In genomic region chr6:112332274-112332673, GRCh38 we compare ENCODE assay signal across 30 cellular contexts. TPM values are rescaled to one million over a fixed set of nuclear protein-coding genes. Genes with fewer than 3 reads are reported as not detected.
DNase-seq lines count a peak whose midpoint lies in the region; TF ChIP-seq lines count a peak whose summit lies in the region.
"Had no signal": no experiment of that assay in that cellular context is flagged by ENCODE, and none has a peak within 500 bp of the region (broad histone marks: within the 10 kb centered on the region; RNA-seq: fewer than 3 reads in every experiment).

No MANE protein-coding gene starts in this region.

- no peaks in the 10 kb centered on the region for H3K27me3 Mint-ChIP-seq in MCF 10A (ENCODE audit: insufficient read depth, unreplicated experiment)
- H3K27me3 Mint-ChIP-seq: type B pancreatic cell had no signal

- H3K36me3 ChIP-seq in breast epithelium = no peaks in the 10 kb centered on the region
- H3K36me3 ChIP-seq in trophoblast cell (ENCODE audit: control insufficient read depth in 1 of 2, insufficient read depth in 2 of 2, low read length in 2 of 2) = no peaks in the 10 kb centered on the region
- H3K36me3 ChIP-seq in prostate gland = no peaks in the 10 kb centered on the region
- H3K36me3 ChIP-seq: cardiac muscle cell, sigmoid colon had no signal

- no peak overlapping the region for H3K4me3 ChIP-seq in breast epithelium
- no peak overlapping the region for H3K4me3 ChIP-seq in trophoblast cell (ENCODE audit: low read depth, low read length)
- H3K4me3 ChIP-seq in prostate gland = no peak overlapping the region
- H3K4me3 ChIP-seq: cardiac muscle cell, GM12878, mucosa of descending colon, sigmoid colon had no signal

- H3K4me3 Mint-ChIP-seq in MCF 10A (ENCODE audit: unreplicated experiment) = no peak overlapping the region
- H3K4me3 Mint-ChIP-seq: CD4-positive, CD25-positive, alpha-beta regulatory T cell; T-helper 17 cell; type B pancreatic cell had no signal

- H3K9me3 ChIP-seq in breast epithelium (peaks cover 7 to 17% of the 10 kb centered on the region in 2 donors), trophoblast cell (ENCODE audit: insufficient read depth, low read depth, low read length) (peaks cover 2% of the 10 kb centered on the region), prostate gland (no peaks in the 10 kb centered on the region)

- no peaks in the 10 kb centered on the region for H3K79me1 ChIP-seq in trophoblast cell (ENCODE audit: low read length)

- H3K79me2 ChIP-seq in trophoblast cell (ENCODE audit: control insufficient read depth, insufficient read depth, low read length, poor library complexity) = no peaks in the 10 kb centered on the region

- TF ChIP-seq CTCF in MCF 10A (IDR thresholded peaks at IDR 0.05; ENCODE audit: unreplicated experiment) (no peak), breast epithelium (IDR thresholded peaks at IDR 0.05) (no peak), prostate gland (IDR thresholded peaks at IDR 0.05) (no peak)

- H2BK120ac ChIP-seq in trophoblast cell (ENCODE audit: insufficient read depth, low read length, poor library complexity) = no peak overlapping the region

- no peak overlapping the region for H3K14ac ChIP-seq in trophoblast cell (ENCODE audit: low read length)

- TF ChIP-seq POLR2A in breast epithelium (IDR thresholded peaks at IDR 0.05) (no peak), prostate gland (IDR thresholded peaks at IDR 0.05) (no peak)

- H2BK12ac ChIP-seq in trophoblast cell (ENCODE audit: low read length) = no peak overlapping the region

- WGBS in trophoblast cell (ENCODE audit: extremely low coverage, insufficient coverage, insufficient read length) = no CpG with 5 or more reads among the region's 4 CpGs
- 94% methylated on average over 4 of the region's 4 CpGs for WGBS in prostate gland

- H4K91ac ChIP-seq in trophoblast cell (ENCODE audit: low read depth, low read length) = no peak overlapping the region

- no peaks in the 10 kb centered on the region for H3K9me3 Mint-ChIP-seq in MCF 10A (ENCODE audit: unreplicated experiment)

- H4K12ac ChIP-seq in trophoblast cell (ENCODE audit: low read depth, low read length) = no peak overlapping the region

- no peak overlapping the region for H2BK5ac ChIP-seq in trophoblast cell (ENCODE audit: low read depth, low read length, poor library complexity)

- CTCF ChIA-PET in MCF 10A (lab: Yijun Ruan, JAX) = interaction anchor here (1.0 to 5.7 kb wide), 3 partner anchors 39 to 81 kb away, joined by 4 to 29 read pairs (median 4); no protein-coding TSS in a partner anchor

- peaks cover 28% of the 10 kb centered on the region for H3K4me1 Mint-ChIP-seq in MCF 10A (ENCODE audit: insufficient read depth, unreplicated experiment)
- H3K4me1 Mint-ChIP-seq: CD4-positive, CD25-positive, alpha-beta regulatory T cell had no signal

- intact Hi-C loops in MCF 10A (cut with micrococcal nuclease) = loop anchor here (5.0 to 10.0 kb wide), 3 partner anchors 113 to 453 kb away; no protein-coding TSS in a partner anchor
- intact Hi-C loops in breast epithelium (cut with DNase I; ENCODE audit: low total_unique reads) = no loop called here
- intact Hi-C loops in prostate gland (cut with DNase I) = no loop called here

- H3K36me3 Mint-ChIP-seq in MCF 10A (ENCODE audit: insufficient read depth, unreplicated experiment) = no peaks in the 10 kb centered on the region
- H3K36me3 Mint-ChIP-seq: CD4-positive, CD25-positive, alpha-beta regulatory T cell had no signal

- H4K8ac ChIP-seq in trophoblast cell (ENCODE audit: low read depth, low read length) = no peak overlapping the region

- H3K27ac ChIP-seq in breast epithelium (no peak overlapping the region), trophoblast cell (ENCODE audit: low read depth, low read length) (no peak overlapping the region), prostate gland (no peak overlapping the region)
- H3K27ac ChIP-seq: cardiac muscle cell, sigmoid colon, SK-N-MC had no signal

- H3K27me3 ChIP-seq in breast epithelium (no peaks in the 10 kb centered on the region), trophoblast cell (ENCODE audit: insufficient read depth, low read length) (no peaks in the 10 kb centered on the region), prostate gland (replicated peaks; ENCODE audit: insufficient read depth) (no peaks in the 10 kb centered on the region)
- H3K27me3 ChIP-seq: cardiac muscle cell, sigmoid colon had no signal

- peak overlapping the region; percentile 23 for H3K27ac Mint-ChIP-seq in MCF 10A (ENCODE audit: low read depth, unreplicated experiment)
- H3K27ac Mint-ChIP-seq: CD4-positive, CD25-positive, alpha-beta regulatory T cell; T-helper 17 cell; type B pancreatic cell had no signal

- no peak overlapping the region for H2AK5ac ChIP-seq in trophoblast cell (ENCODE audit: low read length)

- H3K4me1 ChIP-seq in breast epithelium = no peaks in the 10 kb centered on the region
- H3K4me1 ChIP-seq in trophoblast cell (ENCODE audit: control insufficient read depth in 1 of 2, insufficient read depth in 2 of 2, low read length in 2 of 2) = no peaks in the 10 kb centered on the region
- no peaks in the 10 kb centered on the region for H3K4me1 ChIP-seq in prostate gland (replicated peaks)
- H3K4me1 ChIP-seq: sigmoid colon had no signal

- DNase-seq in MCF 10A (ENCODE audit: unreplicated experiment) (no peak), breast epithelium (ENCODE audit: low spot score in 2 of 2) (no peak), HT1080 (ENCODE audit: low read depth) (peak; percentile 64), dermis blood vessel endothelial cell (peak; percentile 5), trophoblast cell (peak; percentile 80 to 95), prostate gland (ENCODE audit: low spot score) (no peak), NCI-H1417 (lab: John Stamatoyannopoulos, UW) (no peak), NCI-H146 treated with DMSO at 0.1 percent for 48 hours (lab: John Stamatoyannopoulos, UW; ENCODE audit: unreplicated experiment) (no peak)
- DNase-seq: 8988T; activated CD4-positive, alpha-beta T cell treated with anti-CD3 and anti-CD28 coated beads, Interleukin-2, amount 50 U/mL, for 4 hours; activated gamma-delta T cell; CD4-positive, CD25-positive, alpha-beta regulatory T cell; DMS 273 treated with DMSO at 0.1 percent for 48 hours; GF-D8; hypothalamus; mucosa of descending colon; NCI-H524; posterior cingulate gyrus; RPMI8226; sigmoid colon; stimulated activated CD4-positive, alpha-beta T cell treated with anti-CD3 and anti-CD28 coated beads, Interleukin-15, amount 100 ng/mL, for 24 hours; T-helper 17 cell had no signal

- no TSS peak for BruUV-seq in MCF 10A (replicated peaks; lab: Mats Ljungman, UMichigan)

- POLR2A ChIA-PET in MCF 10A (lab: Yijun Ruan, JAX) = no interaction called here

- no peak overlapping the region for H3K9ac ChIP-seq in trophoblast cell (ENCODE audit: low read length)

- H3K4me2 ChIP-seq in trophoblast cell (ENCODE audit: low read length) = no peak overlapping the region

- no peak overlapping the region for H3K18ac ChIP-seq in trophoblast cell (ENCODE audit: low read length)

- H3K4ac ChIP-seq in trophoblast cell (ENCODE audit: low read depth, low read length) = no peak overlapping the region

- no peak overlapping the region for H3K23ac ChIP-seq in trophoblast cell (ENCODE audit: low read length)

- H2AFZ ChIP-seq in trophoblast cell (ENCODE audit: insufficient read depth, low read length, poor library complexity) = no peak overlapping the region

RNA-seq across cellular contexts. Expression of gene RFPL4B, which starts 14.9 kb away (rescaled TPM):
- not detected in 2 replicates for total RNA-seq in MCF 10A (2022)
- not detected for total RNA-seq in breast epithelium
- 0.03 TPM in 1 of 2 replicates, not detected in the other for total RNA-seq in HT1080 (2014; rRNA removed; shearing (Covaris generic))
- not detected in 2 replicates for polyA plus RNA-seq in HT1080 (2015; cell fraction: cytosol; rRNA removed)
- polyA plus RNA-seq in HT1080 (2015; cell fraction: nucleus; rRNA removed) = 0.06 TPM in 1 of 2 replicates, not detected in the other
- under 0.01 TPM in 1 of 2 replicates, not detected in the other for total RNA-seq in dermis blood vessel endothelial cell
- not detected in 2 replicates for polyA plus RNA-seq in trophoblast cell (2013)
- total RNA-seq in prostate gland = 1 to 10 TPM in 1 of 2 donors, not detected in 1; 3.1 TPM
- total RNA-seq: cardiac muscle cell; CD4-positive, CD25-positive, alpha-beta regulatory T cell; frontal cortex; GM12878; liver; mucosa of descending colon; sigmoid colon; T-helper 17 cell had no signal
- polyA plus RNA-seq: adipose tissue; cardiac muscle cell; CD4-positive, CD25-positive, alpha-beta regulatory T cell; liver; neural cell; sigmoid colon had no signal

Comparison
In these comparisons a context has a peak if more than half of its experiments do, and no peak if none do; other contexts are left out.
1. DNase-seq: peak in HT1080 (single experiment), dermis blood vessel endothelial cell (single experiment) and trophoblast cell (2 of 2); none in MCF 10A (single experiment), breast epithelium (0 of 2), prostate gland (single experiment), NCI-H1417 (0 of 3) and NCI-H146 treated with DMSO at 0.1 percent for 48 hours (single experiment).